In the genomic region with DNA sequence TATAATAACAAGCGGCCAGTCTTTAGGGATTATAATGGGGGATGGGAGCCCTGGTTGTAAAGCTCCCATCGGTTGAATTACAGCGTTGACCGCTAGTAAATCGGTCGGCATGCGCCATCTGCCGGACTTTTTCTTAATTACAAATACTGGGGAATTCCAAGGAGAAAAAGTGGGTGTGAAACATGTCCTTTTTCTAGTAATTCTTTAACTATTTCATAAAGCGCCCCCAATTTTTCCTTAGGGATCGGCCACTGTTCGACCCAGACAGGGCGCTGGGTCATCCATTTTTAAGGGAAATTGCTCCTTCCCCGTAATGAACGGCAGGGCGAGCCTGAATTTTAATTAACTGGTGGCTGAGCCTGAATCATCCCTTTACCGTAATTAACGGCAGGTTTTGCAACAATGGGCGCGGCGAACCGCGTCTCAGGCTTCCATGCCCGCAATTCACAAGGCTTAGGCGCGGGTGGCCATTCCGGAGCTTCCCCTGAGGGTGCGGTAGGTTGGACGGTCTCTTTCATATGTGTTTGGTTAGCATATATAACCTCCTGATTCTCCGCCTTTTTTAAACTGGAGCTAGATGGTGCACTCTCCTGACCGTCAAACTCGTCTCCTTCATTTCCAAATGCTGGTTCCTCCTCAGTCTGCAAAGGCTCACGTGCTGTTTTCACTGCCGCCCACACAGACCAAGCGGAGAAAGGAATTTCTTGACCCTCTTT, we compare ENCODE assay signal across 8 cellular contexts. TPM values are rescaled to one million over a fixed set of nuclear protein-coding genes. Genes with fewer than 3 reads are reported as not detected.
DNase-seq lines count a peak whose midpoint lies in the region; ATAC-seq and TF ChIP-seq lines count a peak whose summit lies in the region.

No MANE protein-coding gene starts in this region.

- no peak overlapping the region for H2AFZ ChIP-seq in Karpas-422 (ENCODE audit: low read length)
- peak overlapping the region; percentile 76 for H2AFZ ChIP-seq in neural progenitor cell (replicated peaks)

- H3K4me1 ChIP-seq in Karpas-422 (ENCODE audit: low read length) (no peaks in the 10 kb centered on the region), neural progenitor cell (peaks cover 12% of the 10 kb centered on the region)

- no peaks in the 10 kb centered on the region for H3K9me2 ChIP-seq in Karpas-422 (replicated peaks; ENCODE audit: insufficient read depth, low read length)

- H3K36me3 ChIP-seq in Karpas-422 (ENCODE audit: insufficient read depth, low read length) (no peaks in the 10 kb centered on the region), neural progenitor cell (no peaks in the 10 kb centered on the region)

- no peaks in the 10 kb centered on the region for H3K79me2 ChIP-seq in Karpas-422 (ENCODE audit: low read length)
- no peaks in the 10 kb centered on the region for H3K79me2 ChIP-seq in neural progenitor cell (ENCODE audit: low read depth)

- peaks cover 26% of the 10 kb centered on the region for H3F3A ChIP-seq in neural progenitor cell (ENCODE audit: low read depth)

- H3K9me3 ChIP-seq in Karpas-422 (ENCODE audit: low read length) = no peaks in the 10 kb centered on the region
- peaks cover 6% of the 10 kb centered on the region for H3K9me3 ChIP-seq in neural progenitor cell (ENCODE audit: low read depth)

- no peak overlapping the region for H3K9ac ChIP-seq in Karpas-422 (ENCODE audit: low read length)
- H3K9ac ChIP-seq in neural progenitor cell = no peak overlapping the region

- H3K4me3 ChIP-seq in Karpas-422 (ENCODE audit: low read length) = no peak overlapping the region
- peak overlapping the region; percentile 34 for H3K4me3 ChIP-seq in neural progenitor cell

- in situ Hi-C loops in Caki2 (cut with HindIII; ENCODE audit: low pct_unique_long_range_greater_than_20kb, low sequenced_read_pairs) = no loop called here

- ATAC-seq in GM18858 (IDR thresholded peaks at IDR 0.05; ENCODE audit: unreplicated experiment) = no peak

- peak; percentile 50 for DNase-seq in Caki2 (ENCODE audit: low read depth)
- DNase-seq in Karpas-422 = peak; percentile 88
- peak; percentile 72 for DNase-seq in RKO (ENCODE audit: low spot score)
- DNase-seq in activated effector memory CD4-positive, alpha-beta T cell treated with Interleukin-2 at 50 U/mL for 16 hours = peak; percentile 19
- peak; percentile 51 for DNase-seq in foreskin melanocyte
- DNase-seq in neural progenitor cell (ENCODE audit: low spot score) = peak; percentile 91
- peak; percentile 96 for DNase-seq in superior temporal gyrus (ENCODE audit: extremely low spot score)

- H3K4me3 Mint-ChIP-seq in neural progenitor cell = peak overlapping the region; percentile 73

- H3K4me1 Mint-ChIP-seq in neural progenitor cell = peaks cover 12% of the 10 kb centered on the region

- no peaks in the 10 kb centered on the region for H3K27me3 ChIP-seq in Karpas-422 (ENCODE audit: low read length)
- H3K27me3 ChIP-seq in neural progenitor cell = peaks cover 6% of the 10 kb centered on the region

- no peaks in the 10 kb centered on the region for H4K20me1 ChIP-seq in Karpas-422 (ENCODE audit: insufficient read depth, low read depth, low read length)
- no peaks in the 10 kb centered on the region for H4K20me1 ChIP-seq in neural progenitor cell (ENCODE audit: low read depth)

- no peak overlapping the region for H3K27ac Mint-ChIP-seq in neural progenitor cell

- H3K27ac ChIP-seq in Karpas-422 (ENCODE audit: low read length) (no peak overlapping the region), neural progenitor cell (no peak overlapping the region)

- H3K4me2 ChIP-seq in Karpas-422 (ENCODE audit: low read depth, low read length, poor library complexity, severe bottlenecking) = no peak overlapping the region
- H3K4me2 ChIP-seq in neural progenitor cell = peak overlapping the region; percentile 75

- peak; percentile 60 for TF ChIP-seq CTCF in neural progenitor cell (IDR thresholded peaks at IDR 0.05)

- H3K36me3 Mint-ChIP-seq in neural progenitor cell = no peaks in the 10 kb centered on the region

- peaks cover 18% of the 10 kb centered on the region for H3K9me3 Mint-ChIP-seq in neural progenitor cell

- H3K27me3 Mint-ChIP-seq in neural progenitor cell (ENCODE audit: insufficient read depth, low read depth) = peaks cover 6% of the 10 kb centered on the region

RNA-seq across cellular contexts. Expression of gene EVI5L, which starts 30.2 kb away (rescaled TPM):
- 2.9 and 10.7 TPM in 2 replicates for total RNA-seq in Caki2 (2014; rRNA removed; shearing (Covaris generic); ENCODE audit: low replicate concordance)
- total RNA-seq in Karpas-422 (2014; rRNA removed; shearing (Covaris generic); ENCODE audit: low replicate concordance) = 6.0 and 8.9 TPM in 2 replicates
- total RNA-seq in neural progenitor cell (ENCODE audit: low replicate concordance) = 4.1 and 13.5 TPM in 2 replicates

RNA-seq across cellular contexts. Expression of gene CLEC4M, which starts 36.8 kb away (rescaled TPM):
- not detected in 2 replicates for total RNA-seq in Caki2 (2014; rRNA removed; shearing (Covaris generic); ENCODE audit: low replicate concordance)
- not detected in 2 replicates for total RNA-seq in Karpas-422 (2014; rRNA removed; shearing (Covaris generic); ENCODE audit: low replicate concordance)
- not detected in 2 replicates for total RNA-seq in neural progenitor cell (ENCODE audit: low replicate concordance)

RNA-seq across cellular contexts. Expression of gene CD209, which starts 52.5 kb away (rescaled TPM):
- not detected in 2 replicates for total RNA-seq in Caki2 (2014; rRNA removed; shearing (Covaris generic); ENCODE audit: low replicate concordance)
- not detected in 2 replicates for total RNA-seq in Karpas-422 (2014; rRNA removed; shearing (Covaris generic); ENCODE audit: low replicate concordance)
- total RNA-seq in neural progenitor cell (ENCODE audit: low replicate concordance) = not detected in 2 replicates

Comparison
In these comparisons a context has a peak if more than half of its experiments do, and no peak if none do; other contexts are left out.
1. DNase-seq: peak in every context shown above with its lines; median percentile 96 in superior temporal gyrus; 91 in neural progenitor cell; 88 in Karpas-422; 72 in RKO; 51 in foreskin melanocyte; 50 in Caki2; 19 in activated effector memory CD4-positive, alpha-beta T cell treated with Interleukin-2 at 50 U/mL for 16 hours.